ENCODE assay signal across 8 cellular contexts in the genomic region with DNA sequence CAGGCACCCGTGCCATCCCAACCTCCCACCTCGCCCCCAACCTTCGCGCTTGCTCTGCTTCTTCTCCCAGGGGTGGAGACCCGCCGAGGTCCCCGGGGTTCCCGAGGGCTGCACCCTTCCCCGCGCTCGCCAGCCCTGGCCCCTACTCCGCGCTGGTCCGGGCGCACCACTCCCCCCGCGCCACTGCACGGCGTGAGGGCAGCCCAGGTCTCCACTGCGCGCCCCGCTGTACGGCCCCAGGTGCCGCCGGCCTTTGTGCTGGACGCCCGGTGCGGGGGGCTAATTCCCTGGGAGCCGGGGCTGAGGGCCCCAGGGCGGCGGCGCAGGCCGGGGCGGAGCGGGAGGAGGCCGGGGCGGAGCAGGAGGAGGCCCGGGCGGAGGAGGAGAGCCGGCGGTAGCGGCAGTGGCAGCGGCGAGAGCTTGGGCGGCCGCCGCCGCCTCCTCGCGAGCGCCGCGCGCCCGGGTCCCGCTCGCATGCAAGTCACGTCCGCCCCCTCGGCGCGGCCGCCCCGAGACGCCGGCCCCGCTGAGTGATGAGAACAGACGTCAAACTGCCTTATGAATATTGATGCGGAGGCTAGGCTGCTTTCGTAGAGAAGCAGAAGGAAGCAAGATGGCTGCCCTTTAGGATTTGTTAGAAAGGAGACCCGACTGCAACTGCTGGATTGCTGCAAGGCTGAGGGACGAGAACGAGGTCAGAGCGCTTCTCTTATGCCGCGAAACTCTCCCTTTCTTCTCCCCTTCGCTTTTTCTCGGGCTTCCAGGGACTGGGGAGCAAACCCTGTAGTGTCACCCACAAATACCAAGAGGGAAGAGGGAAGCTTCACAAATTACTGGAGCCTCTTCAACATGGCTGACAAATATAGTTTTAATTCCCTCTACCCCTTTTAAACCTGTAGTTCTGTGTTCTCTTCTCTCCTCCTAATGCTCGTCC. TPM values are rescaled to one million over a fixed set of nuclear protein-coding genes. Genes with fewer than 3 reads are reported as not detected.
DNase-seq lines count a peak whose midpoint lies in the region; ATAC-seq, FAIRE-seq and TF ChIP-seq lines count a peak whose summit lies in the region.

Gene TET2 (plus strand): TSS at position 591 of the 934 bp plus-strand sequence. CDS start 87,067 bp downstream, outside the sequence.

- CTCF ChIA-PET in A673 (lab: Charles Lee): interaction anchor here (1.8 kb wide), 1 partner anchor 327 kb away, joined by 6 read pairs; the partner anchor contains the start of gene PPA2
- CTCF ChIA-PET in activated B cell treated with CpG ODN at 0.5 μM for 24 hours (lab: Charles Lee): interaction anchor here (0.9 to 1.4 kb wide), 2 partner anchors 325 to 327 kb away, joined by 3 to 6 read pairs; partner anchors contain the start of gene PPA2

- H3K4me1 ChIP-seq in A673 (ENCODE audit: insufficient read depth, low read length, poor library complexity, severe bottlenecking) (peaks cover 17% of the 10 kb centered on the region), smooth muscle cell (ENCODE audit: low read depth) (peaks cover 8% of the 10 kb centered on the region)

- peak within 1 kb of the TSS; percentile 98 for H3K4me2 ChIP-seq in smooth muscle cell

- peaks cover 9% of the 10 kb centered on the region for H3F3A ChIP-seq in smooth muscle cell (ENCODE audit: low read depth)

- peak within 1 kb of the TSS; percentile 88 for H3K4me3 ChIP-seq in A673 (ENCODE audit: low read depth, low read length, poor library complexity, severe bottlenecking)
- peak within 1 kb of the TSS; percentile 48 for H3K4me3 ChIP-seq in bronchial epithelial cell (ENCODE audit: low read depth, low read length)
- H3K4me3 ChIP-seq in smooth muscle cell: peak within 1 kb of the TSS; percentile 99

- peak within 1 kb of the TSS; percentile 96 for H3K9ac ChIP-seq in smooth muscle cell (ENCODE audit: low read depth)

- H3K27ac ChIP-seq in A673 (ENCODE audit: low read depth, low read length, poor library complexity, severe bottlenecking) (peak within 1 kb of the TSS; percentile 98), smooth muscle cell (ENCODE audit: low read depth) (peak within 1 kb of the TSS; percentile 66)

- POLR2A ChIA-PET in A673 (lab: Charles Lee; ENCODE audit: low non-redundant PET) (no interaction called here), activated B cell treated with CpG ODN at 0.5 μM for 24 hours (lab: Charles Lee) (interaction anchor here (1.0 to 2.4 kb wide), 6 partner anchors 42 to 569 kb away, joined by 3 to 34 read pairs (median 6); partner anchors contain the start of gene PPA2)

- DNase-seq in A673 (ENCODE audit: low spot score): peak; percentile 97
- peak; percentile 90 for DNase-seq in NCI-H2227 (lab: John Stamatoyannopoulos, UW; ENCODE audit: unreplicated experiment)
- peak; percentile 72 for DNase-seq in activated B cell treated with CpG ODN at 0.5 μM for 24 hours
- DNase-seq in bronchial epithelial cell (ENCODE audit: low read depth): peak; percentile 77
- DNase-seq in inferior parietal cortex (ENCODE audit: extremely low spot score): peak; percentile 89
- peak; percentile 43 for DNase-seq in smooth muscle cell (lab: John Stamatoyannopoulos, UW; ENCODE audit: unreplicated experiment)

- H3K36me3 ChIP-seq in A673 (ENCODE audit: insufficient read depth, low read length, poor library complexity, severe bottlenecking): no peaks in the 10 kb centered on the region
- H3K36me3 ChIP-seq in bronchial epithelial cell (ENCODE audit: control insufficient read depth, insufficient read depth, low read length): no peaks in the 10 kb centered on the region
- H3K36me3 ChIP-seq in smooth muscle cell (ENCODE audit: low read depth): no peaks in the 10 kb centered on the region

- H4K20me1 ChIP-seq in smooth muscle cell (ENCODE audit: low read depth): peaks cover 37% of the 10 kb centered on the region

- H3K36me3 Mint-ChIP-seq in activated B cell treated with CpG ODN at 0.5 μM for 24 hours (ENCODE audit: low read depth): peaks cover 17% of the 10 kb centered on the region

- peaks cover 51% of the 10 kb centered on the region for H3K4me1 Mint-ChIP-seq in activated B cell treated with CpG ODN at 0.5 μM for 24 hours

- TF ChIP-seq CTCF in A673 (conservative IDR thresholded peaks at IDR 0.05; ENCODE audit: low read depth, low read length) (no peak), activated B cell treated with CpG ODN at 0.5 μM for 24 hours (IDR thresholded peaks at IDR 0.05) (no peak), bronchial epithelial cell (IDR thresholded peaks at IDR 0.05; ENCODE audit: insufficient read depth, low read length, severe bottlenecking) (no peak), smooth muscle cell (IDR thresholded peaks at IDR 0.05; ENCODE audit: borderline replicate concordance, insufficient read depth, poor library complexity, severe bottlenecking) (no peak)

- BruUV-seq in A673 (replicated peaks; lab: Mats Ljungman, UMichigan): no TSS peak

- peaks cover 37% of the 10 kb centered on the region for H3K79me2 ChIP-seq in smooth muscle cell (ENCODE audit: low read depth)

- H3K9me3 ChIP-seq in A673 (ENCODE audit: low read depth, low read length, poor library complexity, severe bottlenecking) (no peaks in the 10 kb centered on the region), smooth muscle cell (replicated peaks; ENCODE audit: low read depth) (no peaks in the 10 kb centered on the region)

- H3K27me3 ChIP-seq in A673 (replicated peaks; ENCODE audit: insufficient read depth, low read depth, low read length, poor library complexity) (no peaks in the 10 kb centered on the region), bronchial epithelial cell (ENCODE audit: control insufficient read depth, insufficient read depth, low read length) (no peaks in the 10 kb centered on the region), smooth muscle cell (ENCODE audit: low read depth) (no peaks in the 10 kb centered on the region)

- FAIRE-seq in bronchial epithelial cell (lab: Jason Lieb, UNC): no peak

- H2AFZ ChIP-seq in smooth muscle cell (ENCODE audit: low read depth): peak within 1 kb of the TSS; percentile 100

- intact Hi-C loops in A673 (cut with micrococcal nuclease; ENCODE audit: unreplicated experiment): loop anchor here (2.0 to 10.0 kb wide), 3 partner anchors 208 to 1149 kb away; no protein-coding TSS in a partner anchor
- intact Hi-C loops in activated B cell treated with CpG ODN at 0.5 μM for 24 hours (cut with micrococcal nuclease): loop anchor here (1.0 to 10.0 kb wide), 8 partner anchors 20 to 1170 kb away; partner anchors contain the start of genes AIMP1, GSTCD, INTS12 and TBCK

- H3K27ac Mint-ChIP-seq in activated B cell treated with CpG ODN at 0.5 μM for 24 hours: peak within 1 kb of the TSS; percentile 98

- H3K9me3 Mint-ChIP-seq in activated B cell treated with CpG ODN at 0.5 μM for 24 hours: no peaks in the 10 kb centered on the region

- peak; percentile 85 for ATAC-seq in GM18907 (IDR thresholded peaks at IDR 0.05; ENCODE audit: unreplicated experiment)
- peak; percentile 85 for ATAC-seq in HG03135 (IDR thresholded peaks at IDR 0.05; ENCODE audit: unreplicated experiment)
- ATAC-seq in activated B cell treated with CpG ODN at 0.5 μM for 24 hours (ENCODE audit: low read depth): peak; percentile 80

- no peaks in the 10 kb centered on the region for H3K27me3 Mint-ChIP-seq in activated B cell treated with CpG ODN at 0.5 μM for 24 hours

- H3K4me3 Mint-ChIP-seq in activated B cell treated with CpG ODN at 0.5 μM for 24 hours: peak within 1 kb of the TSS; percentile 99

- WGBS in smooth muscle cell (ENCODE audit: low lambda C conversion rate): under 1% methylated on average over 66 of the region's 79 CpGs

RNA-seq across cellular contexts. Expression of gene TET2, which starts in this region (rescaled TPM):
- total RNA-seq in A673 (2021) (22.8 and 25.7 TPM in 2 replicates), activated B cell treated with CpG ODN at 0.5 μM for 24 hours (39.7 and 51.2 TPM in 2 replicates), bronchial epithelial cell (10.3 and 13.1 TPM in 2 replicates), smooth muscle cell (18.6 and 20.5 TPM in 2 replicates)
- 2.7 and 5.6 TPM in 2 replicates for polyA plus RNA-seq in smooth muscle cell

Comparison
In these comparisons a context has a peak if more than half of its experiments do, and no peak if none do; other contexts are left out.
1. Peak in every context shown above with its lines: DNase-seq, ATAC-seq, H3K4me3 ChIP-seq and H3K27ac ChIP-seq.
2. DNase-seq: peak in every context shown above with its lines; median percentile 97 in A673; 90 in NCI-H2227; 89 in inferior parietal cortex; 77 in bronchial epithelial cell; 72 in activated B cell treated with CpG ODN at 0.5 μM for 24 hours; 43 in smooth muscle cell.
3. H3K4me3 ChIP-seq: peak in every context shown above with its lines; median percentile 99 in smooth muscle cell; 88 in A673; 48 in bronchial epithelial cell.